Comparison of ENCODE assay signal across 24 cellular contexts in genomic region chrX:108347800-108348199, GRCh38.
DNase-seq lines count a peak whose midpoint lies in the region; ATAC-seq, FAIRE-seq and TF ChIP-seq lines count a peak whose summit lies in the region.
"Had no signal": no experiment of that assay in that cellular context is flagged by ENCODE, and none has a peak within 500 bp of the region (broad histone marks: within the 10 kb centered on the region; RNA-seq: fewer than 3 reads in every experiment).

No MANE protein-coding gene starts in this region.

- peak overlapping the region in 1 of 2 experiments; percentile 46; a peak in 1 of 4 replicates for H3K4me2 ChIP-seq in H1 (ENCODE audit: insufficient read depth in 1 of 2, low read depth in 2 of 2, low read length in 2 of 2)

- H3K14ac ChIP-seq in H1 (ENCODE audit: insufficient read length), result no peak overlapping the region

- H3K4me1 ChIP-seq in H1 (replicated peaks in 1 of 4; ENCODE audit: control insufficient read depth in 3 of 4, insufficient read depth in 4 of 4, low read length in 3 of 4), result peaks cover 0 to 13% (median 5%) of the 10 kb centered on the region in 4 experiments; a peak in 4 of 7 replicates
- H3K4me1 ChIP-seq: ascending aorta, right atrium auricular region had no signal

- no peak overlapping the region for H3K4me3 Mint-ChIP-seq in mesothelial cell of epicardium
- H3K4me3 Mint-ChIP-seq: activated naive CD4-positive, alpha-beta T cell treated with anti-CD3 and anti-CD28 coated beads, Interleukin-2, amount 50 U/mL, for 24 hours; CD4-positive, alpha-beta memory T cell had no signal

- no peaks in the 10 kb centered on the region for H3K27me3 ChIP-seq in H1 (replicated peaks in 1 of 4; ENCODE audit: control insufficient read depth in 3 of 4, extremely low read depth in 1 of 4, insufficient read depth in 3 of 4, low read length in 3 of 4)
- H3K27me3 ChIP-seq: ascending aorta, right atrium auricular region had no signal

- no peaks in the 10 kb centered on the region for H3K23me2 ChIP-seq in H1 (ENCODE audit: low read depth, low read length)

- no peak overlapping the region for H4K5ac ChIP-seq in H1 (ENCODE audit: insufficient read length, low read depth, low read length)

- H2BK5ac ChIP-seq in H1 (ENCODE audit: low read depth, low read length), result no peak overlapping the region

- H4K20me1 ChIP-seq in H1 (replicated peaks in 1 of 2; ENCODE audit: control insufficient read depth in 1 of 2, insufficient read depth in 2 of 2, low read length in 2 of 2), result no peaks in the 10 kb centered on the region

- H3K27ac ChIP-seq in H1 (ENCODE audit: low read depth, low read length), result no peak overlapping the region
- H3K27ac ChIP-seq: ascending aorta, epithelial cell of prostate, right atrium auricular region, RWPE1 had no signal

- TF ChIP-seq RAD21 in H1 (IDR thresholded peaks at IDR 0.05 in 1 of 2, conservative IDR thresholded peaks at IDR 0.05 in 1 of 2; ENCODE audit: low read depth in 2 of 2, low read length in 2 of 2), result no peak; a peak in 1 of 4 replicates

- no peak overlapping the region for H2BK12ac ChIP-seq in H1 (ENCODE audit: low read depth, low read length)

- H3K9ac ChIP-seq in H1 (replicated peaks in 1 of 4; ENCODE audit: extremely low read depth in 1 of 4, low read depth in 3 of 4, low read length in 3 of 4), result no peak overlapping the region

- ATAC-seq in GM21390 (IDR thresholded peaks at IDR 0.05; ENCODE audit: unreplicated experiment), result no peak
- ATAC-seq: left lobe of liver, SK-N-SH treated with all-trans-retinoic acid at 6 μM for 48 hours had no signal

- H3K18ac ChIP-seq in H1 (ENCODE audit: extremely low read depth, low read length), result no peak overlapping the region

- CTCF ChIA-PET in H1 (lab: Charles Lee; ENCODE audit: partially characterized antibody), result no interaction called here

- no peak overlapping the region for H2BK15ac ChIP-seq in H1 (ENCODE audit: low read length)

- no peak overlapping the region for H2AK5ac ChIP-seq in H1 (ENCODE audit: low read depth, low read length)

- no peak overlapping the region for H2BK20ac ChIP-seq in H1 (ENCODE audit: low read length)

- DNase-seq in GM19239 (ENCODE audit: insufficient read length, low spot score) (no peak), NCI-H146 treated with DMSO at 0.1 percent for 48 hours (lab: John Stamatoyannopoulos, UW; ENCODE audit: unreplicated experiment) (peak; percentile 60), H1 (ENCODE audit: low read depth in 1 of 2, low spot score in 2 of 2) (peak; percentile 17 to 44), mesothelial cell of epicardium (ENCODE audit: low spot score in 2 of 2, unreplicated experiment in 2 of 2) (no peak), NCI-H510A treated with DMSO at 0.1 percent for 48 hours (lab: John Stamatoyannopoulos, UW) (no peak), AG08395 (ENCODE audit: low spot score) (no peak), OCI-M1 (lab: John Stamatoyannopoulos, UW) (no peak)
- DNase-seq: activated CD4-positive, CD25-positive, alpha-beta regulatory T cell; activated T-cell treated with anti-CD3 and anti-CD28 coated beads, Interleukin-2, amount 50 U/mL, for 48 hours; CD4-positive, alpha-beta memory T cell; DMS79; foreskin fibroblast; hypothalamus; NCI-H1105; nucleus accumbens; T-helper 9 cell had no signal

- no peak overlapping the region for H4K91ac ChIP-seq in H1 (replicated peaks; ENCODE audit: insufficient read length, low read length)

- no peak overlapping the region for H4K8ac ChIP-seq in H1 (ENCODE audit: extremely low read depth, insufficient read depth, low read length)

- H3K4me1 Mint-ChIP-seq in mesothelial cell of epicardium, result peaks cover 37% of the 10 kb centered on the region
- H3K4me1 Mint-ChIP-seq: activated naive CD4-positive, alpha-beta T cell treated with anti-CD3 and anti-CD28 coated beads, Interleukin-2, amount 50 U/mL, for 24 hours; CD4-positive, alpha-beta memory T cell had no signal

- no peaks in the 10 kb centered on the region for H3K79me1 ChIP-seq in H1 (ENCODE audit: low read depth, low read length)

- no peak for TF ChIP-seq POLR2A in H1 (IDR thresholded peaks at IDR 0.05; ENCODE audit: control extremely low read depth in 1 of 2, low read depth in 2 of 2, low read length in 2 of 2)

- FAIRE-seq in GM19239 (lab: Jason Lieb, UNC) (peak; percentile 4), H1 (lab: Jason Lieb, UNC) (peak; percentile 96)

- no peak overlapping the region for H3K4ac ChIP-seq in H1 (replicated peaks; ENCODE audit: insufficient read length, low read depth, low read length)

- no peaks in the 10 kb centered on the region for H3K9me3 ChIP-seq in H1 (ENCODE audit: insufficient read depth in 2 of 2, low read depth in 1 of 2, low read length in 1 of 2)
- H3K9me3 ChIP-seq: ascending aorta, right atrium auricular region had no signal

- TF ChIP-seq CTCF in H1 (IDR thresholded peaks at IDR 0.05; ENCODE audit: control extremely low read depth in 1 of 3, insufficient read depth in 1 of 3, low read depth in 1 of 3, low read length in 3 of 3) (no peak), mesothelial cell of epicardium (IDR thresholded peaks at IDR 0.05; ENCODE audit: unreplicated experiment) (no peak)

- 51% methylated on average over 3 of the region's 3 CpGs; no CpG with 5 or more reads in 1 of the 2 experiments for WGBS in H1 (ENCODE audit: extremely low coverage in 1 of 2, insufficient coverage in 1 of 2, insufficient read length in 1 of 2, insufficient replicate concordance in 2 of 2, low coverage in 1 of 2, low lambda C conversion rate in 2 of 2, missing lambda C conversion rate in 1 of 2), 2 experiments

- TF ChIP-seq EP300 in H1 (IDR thresholded peaks at IDR 0.05; ENCODE audit: borderline replicate concordance in 1 of 2, low read depth in 2 of 2, low read length in 2 of 2), result no peak

- peak overlapping the region; percentile 19 for H3K27ac Mint-ChIP-seq in mesothelial cell of epicardium
- H3K27ac Mint-ChIP-seq: activated naive CD4-positive, alpha-beta T cell treated with anti-CD3 and anti-CD28 coated beads, Interleukin-2, amount 50 U/mL, for 24 hours; CD4-positive, alpha-beta memory T cell had no signal

- H3K23ac ChIP-seq in H1 (ENCODE audit: insufficient read length), result no peak overlapping the region

- H3K56ac ChIP-seq in H1 (replicated peaks; ENCODE audit: insufficient read length, low read depth, low read length), result no peak overlapping the region

- H2AFZ ChIP-seq in H1 (ENCODE audit: low read length), result no peak overlapping the region

- H3K4me3 ChIP-seq in H1 (ENCODE audit: extremely low read depth in 1 of 4, insufficient read depth in 2 of 4, low read depth in 3 of 4, low read length in 4 of 4), result no peak overlapping the region
- H3K4me3 ChIP-seq: ascending aorta, right atrium auricular region had no signal

- no peaks in the 10 kb centered on the region for H3K27me3 Mint-ChIP-seq in mesothelial cell of epicardium (ENCODE audit: low read depth)
- H3K27me3 Mint-ChIP-seq: activated naive CD4-positive, alpha-beta T cell treated with anti-CD3 and anti-CD28 coated beads, Interleukin-2, amount 50 U/mL, for 24 hours; CD4-positive, alpha-beta memory T cell had no signal

- no peaks in the 10 kb centered on the region for H3K9me3 Mint-ChIP-seq in mesothelial cell of epicardium
- H3K9me3 Mint-ChIP-seq: activated naive CD4-positive, alpha-beta T cell treated with anti-CD3 and anti-CD28 coated beads, Interleukin-2, amount 50 U/mL, for 24 hours; CD4-positive, alpha-beta memory T cell had no signal

- no peaks in the 10 kb centered on the region for H3K36me3 Mint-ChIP-seq in mesothelial cell of epicardium
- H3K36me3 Mint-ChIP-seq: activated naive CD4-positive, alpha-beta T cell treated with anti-CD3 and anti-CD28 coated beads, Interleukin-2, amount 50 U/mL, for 24 hours; CD4-positive, alpha-beta memory T cell had no signal

- H3K79me2 ChIP-seq in H1 (ENCODE audit: control insufficient read depth in 1 of 2, insufficient read depth in 2 of 2, low read length in 2 of 2), result no peaks in the 10 kb centered on the region

- H2BK120ac ChIP-seq in H1 (replicated peaks; ENCODE audit: low read depth, low read length), result no peak overlapping the region

- POLR2A ChIA-PET in H1 (lab: Charles Lee; ENCODE audit: partially characterized antibody), result interaction anchor here (0.7 to 1.4 kb wide), 2 partner anchors 8 to 25 kb away, joined by 3 to 4 read pairs; no protein-coding TSS in a partner anchor

- no peaks in the 10 kb centered on the region for H3K36me3 ChIP-seq in H1 (ENCODE audit: control insufficient read depth in 2 of 4, insufficient read depth in 4 of 4, low read length in 3 of 4)
- H3K36me3 ChIP-seq: ascending aorta, right atrium auricular region had no signal

TF ChIP-seq in H1, 55 proteins besides CTCF, POLR2A, EP300 and RAD21:
- TF ChIP-seq NANOG (IDR thresholded peaks at IDR 0.05; ENCODE audit: insufficient read depth, low read depth, low read length, poor library complexity, severe bottlenecking), result peak; percentile 56
- TF ChIP-seq CHD2 (IDR thresholded peaks at IDR 0.05; ENCODE audit: low read length), result no peak
- TF ChIP-seq SP2 (IDR thresholded peaks at IDR 0.05; ENCODE audit: low read length), result no peak
- TF ChIP-seq PHF8 (conservative IDR thresholded peaks at IDR 0.05; ENCODE audit: low read depth, low read length), result no peak
- no peak for TF ChIP-seq NRF1 (IDR thresholded peaks at IDR 0.05; ENCODE audit: low read depth, low read length)
TF ChIP-seq in H1: peak in this region for 1.

Comparison
In these comparisons a context has a peak if more than half of its experiments do, and no peak if none do; other contexts are left out.
1. DNase-seq: peak in NCI-H146 treated with DMSO at 0.1 percent for 48 hours (single experiment) and H1 (2 of 2); none in GM19239 (single experiment), mesothelial cell of epicardium (0 of 2), NCI-H510A treated with DMSO at 0.1 percent for 48 hours (single experiment), AG08395 (single experiment) and OCI-M1 (single experiment).